ENCODE assay signal across 17 cellular contexts in the genomic region with DNA sequence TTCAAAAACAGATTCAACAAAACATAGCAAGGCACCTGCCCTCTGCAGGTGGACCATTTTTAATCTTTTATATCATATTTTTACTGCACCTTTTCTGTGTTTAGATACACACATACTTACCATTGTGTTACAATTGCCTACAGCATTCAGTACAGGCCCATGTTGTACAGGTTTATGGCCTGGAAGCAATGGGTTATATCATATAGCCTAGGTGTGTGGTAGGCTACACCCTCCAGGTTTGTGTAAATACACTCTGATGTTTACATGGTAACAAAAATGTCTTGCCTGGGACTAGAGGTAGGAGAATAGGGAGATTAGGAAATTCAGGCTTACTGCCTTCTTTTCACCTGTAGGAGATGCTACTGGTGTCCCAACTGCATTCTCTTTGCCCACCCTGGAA.
"Had no signal": no experiment of that assay in that cellular context is flagged by ENCODE, and none has a peak within 500 bp of the region (broad histone marks: within the 10 kb centered on the region; RNA-seq: fewer than 3 reads in every experiment).

No MANE protein-coding gene starts in this region.

- H3K9me3 ChIP-seq: neutrophil, tibial artery, vagina had no signal

- FAIRE-seq: endometrium had no signal

- H3K27me3 Mint-ChIP-seq: activated CD4-positive, alpha-beta memory T cell treated with anti-CD3 and anti-CD28 coated beads, Interleukin-2, amount 10 ng/mL, durations not matched to agents 7 days and 5 days had no signal

- H3K4me1 ChIP-seq: tibial artery had no signal

- H3K27me3 ChIP-seq: cardiac muscle cell, hepatocyte, neutrophil, tibial artery, vagina had no signal

- H3K4me3 ChIP-seq: cardiac muscle cell, hepatocyte, tibial artery, vagina had no signal

- H3K36me3 ChIP-seq: cardiac muscle cell, neutrophil, tibial artery, vagina had no signal

- H3K27ac ChIP-seq: cardiac muscle cell, hepatocyte, neutrophil, parathyroid adenoma, tibial artery, vagina had no signal

- H3K27ac Mint-ChIP-seq: activated CD4-positive, alpha-beta memory T cell treated with anti-CD3 and anti-CD28 coated beads, Interleukin-2, amount 10 ng/mL, durations not matched to agents 7 days and 5 days; activated naive CD4-positive, alpha-beta T cell treated with anti-CD3 and anti-CD28 coated beads, Interleukin-2, amount 50 U/mL, for 72 hours; activated T-cell treated with anti-CD3 and anti-CD28 coated beads, Interleukin-2, amount 50 U/mL, for 72 hours; stimulated activated effector memory CD8-positive, alpha-beta T cell treated with anti-CD3 and anti-CD28 coated beads, Interleukin-12 subunit alpha, Interleukin-12 subunit beta, amount 100 ng/mL, for 72 hours had no signal

- H3K4me3 Mint-ChIP-seq: activated CD4-positive, alpha-beta memory T cell treated with anti-CD3 and anti-CD28 coated beads, Interleukin-2, amount 10 ng/mL, durations not matched to agents 7 days and 5 days; activated T-cell treated with anti-CD3 and anti-CD28 coated beads, Interleukin-2, amount 50 U/mL, for 72 hours; naive thymus-derived CD4-positive, alpha-beta T cell; stimulated activated effector memory CD8-positive, alpha-beta T cell treated with anti-CD3 and anti-CD28 coated beads, Interleukin-12 subunit alpha, Interleukin-12 subunit beta, amount 100 ng/mL, for 72 hours had no signal

- DNase-seq: activated CD4-positive, alpha-beta memory T cell treated with anti-CD3 and anti-CD28 coated beads, Interleukin-2, amount 10 ng/mL, durations not matched to agents 7 days and 5 days; activated CD4-positive, alpha-beta T cell treated with anti-CD3 and anti-CD28 coated beads for 4 hours; activated gamma-delta T cell; activated T-cell treated with anti-CD3 and anti-CD28 coated beads, Interleukin-2, amount 50 U/mL, for 72 hours; islet precursor cell; naive thymus-derived CD4-positive, alpha-beta T cell; T1000; tibial artery had no signal

- ATAC-seq: activated naive CD4-positive, alpha-beta T cell treated with anti-CD3 and anti-CD28 coated beads, Interleukin-2, amount 50 U/mL, for 72 hours; activated T-cell treated with anti-CD3 and anti-CD28 coated beads, Interleukin-2, amount 50 U/mL, for 72 hours; left lobe of liver; naive thymus-derived CD4-positive, alpha-beta T cell had no signal

- H3K36me3 Mint-ChIP-seq: activated naive CD4-positive, alpha-beta T cell treated with anti-CD3 and anti-CD28 coated beads, Interleukin-2, amount 50 U/mL, for 72 hours; naive thymus-derived CD4-positive, alpha-beta T cell; stimulated activated effector memory CD8-positive, alpha-beta T cell treated with anti-CD3 and anti-CD28 coated beads, Interleukin-12 subunit alpha, Interleukin-12 subunit beta, amount 100 ng/mL, for 72 hours had no signal

- H3K9me3 Mint-ChIP-seq: activated CD4-positive, alpha-beta memory T cell treated with anti-CD3 and anti-CD28 coated beads, Interleukin-2, amount 10 ng/mL, durations not matched to agents 7 days and 5 days; activated naive CD4-positive, alpha-beta T cell treated with anti-CD3 and anti-CD28 coated beads, Interleukin-2, amount 50 U/mL, for 72 hours; activated T-cell treated with anti-CD3 and anti-CD28 coated beads, Interleukin-2, amount 50 U/mL, for 72 hours; naive thymus-derived CD4-positive, alpha-beta T cell; stimulated activated effector memory CD8-positive, alpha-beta T cell treated with anti-CD3 and anti-CD28 coated beads, Interleukin-12 subunit alpha, Interleukin-12 subunit beta, amount 100 ng/mL, for 72 hours had no signal
